8 cellular contexts compared by ENCODE assay signal in genomic region chr16:14629919-14630619, GRCh38. TPM values are rescaled to one million over a fixed set of nuclear protein-coding genes. Genes with fewer than 3 reads are reported as not detected.
DNase-seq lines count a peak whose midpoint lies in the region; ATAC-seq and TF ChIP-seq lines count a peak whose summit lies in the region.

Gene PARN (minus strand): TSS chr16:14630260. CDS start chr16:14630125, 135 bp downstream.

- DNase-seq in Caco-2, result peak; percentile 96
- peak; percentile 85 for DNase-seq in HuH-7.5 (ENCODE audit: low spot score)
- peak; percentile 99 for DNase-seq in activated CD8-positive, alpha-beta memory T cell treated with anti-CD3 and anti-CD28 coated beads, Interleukin-2, amount 50 U/mL, for 48 hours
- DNase-seq in endothelial cell (ENCODE audit: low spot score), result peak; percentile 98
- peak; percentile 98 to 99 for DNase-seq in mesothelial cell of epicardium (ENCODE audit: low spot score in 2 of 2, unreplicated experiment in 2 of 2)
- peak; percentile 94 to 95 for DNase-seq in stimulated activated CD8-positive, alpha-beta memory T cell treated with anti-CD3 and anti-CD28 coated beads, Interleukin-15, amount 100 ng/mL, for 4 hours (ENCODE audit: low read depth in 2 of 2)

- H3K27ac ChIP-seq in OCI-LY3 (ENCODE audit: low read length), result peak within 1 kb of the TSS; percentile 96

- TF ChIP-seq CTCF in Caco-2 (IDR thresholded peaks at IDR 0.05; ENCODE audit: insufficient read depth in 1 of 2, low read depth in 1 of 2, low read length in 1 of 2, severe bottlenecking in 1 of 2, unreplicated experiment in 1 of 2) (no peak), OCI-LY3 (IDR thresholded peaks at IDR 0.05; ENCODE audit: low read depth, low read length) (no peak), endothelial cell (IDR thresholded peaks at IDR 0.05; ENCODE audit: unreplicated experiment) (no peak), mesothelial cell of epicardium (IDR thresholded peaks at IDR 0.05; ENCODE audit: unreplicated experiment) (no peak)

- peak; percentile 40 for ATAC-seq in GM21447 (IDR thresholded peaks at IDR 0.05; ENCODE audit: unreplicated experiment)

- peaks cover 34% of the 10 kb centered on the region for H3K36me3 Mint-ChIP-seq in Caco-2 (ENCODE audit: insufficient read depth, unreplicated experiment)
- no peaks in the 10 kb centered on the region for H3K36me3 Mint-ChIP-seq in endothelial cell (ENCODE audit: low read depth, unreplicated experiment)
- peaks cover 11% of the 10 kb centered on the region for H3K36me3 Mint-ChIP-seq in mesothelial cell of epicardium

- H3K4me1 ChIP-seq in Caco-2 (peaks cover 16% of the 10 kb centered on the region), OCI-LY3 (ENCODE audit: low read length) (peaks cover 29% of the 10 kb centered on the region)

- peak within 1 kb of the TSS; percentile 97 for H3K4me3 Mint-ChIP-seq in Caco-2 (ENCODE audit: unreplicated experiment)
- peak within 1 kb of the TSS; percentile 97 for H3K4me3 Mint-ChIP-seq in endothelial cell (ENCODE audit: unreplicated experiment)
- peak within 1 kb of the TSS; percentile 91 for H3K4me3 Mint-ChIP-seq in mesothelial cell of epicardium

- H3K4me1 Mint-ChIP-seq in Caco-2 (ENCODE audit: low read depth, unreplicated experiment), result peaks cover 7% of the 10 kb centered on the region
- H3K4me1 Mint-ChIP-seq in endothelial cell (ENCODE audit: unreplicated experiment), result peaks cover 21% of the 10 kb centered on the region
- peaks cover 27% of the 10 kb centered on the region for H3K4me1 Mint-ChIP-seq in mesothelial cell of epicardium

- BruUV-seq in Caco-2 (replicated peaks; lab: Mats Ljungman, UMichigan), result no TSS peak

- H3K9me3 Mint-ChIP-seq in Caco-2 (ENCODE audit: unreplicated experiment) (no peaks in the 10 kb centered on the region), endothelial cell (ENCODE audit: unreplicated experiment) (no peaks in the 10 kb centered on the region), mesothelial cell of epicardium (peaks cover 3% of the 10 kb centered on the region)

- intact Hi-C loops in Caco-2 (cut with micrococcal nuclease; ENCODE audit: unreplicated experiment), result no loop called here

- H3K36me3 ChIP-seq in Caco-2 (ENCODE audit: control insufficient read depth, insufficient read depth, low read length), result no peaks in the 10 kb centered on the region; the same call in 1 of the 2 replicates
- peaks cover 38% of the 10 kb centered on the region for H3K36me3 ChIP-seq in OCI-LY3 (replicated peaks; ENCODE audit: low read depth, low read length)

- peak within 1 kb of the TSS; percentile 87 for H2AFZ ChIP-seq in OCI-LY3 (ENCODE audit: low read depth, low read length)

- H4K20me1 ChIP-seq in OCI-LY3 (ENCODE audit: insufficient read depth, low read length), result peaks cover 11% of the 10 kb centered on the region

- CTCF ChIA-PET in Caco-2 (lab: Charles Lee), result no interaction called here

- H3K9ac ChIP-seq in OCI-LY3 (ENCODE audit: low read length), result peak within 1 kb of the TSS; percentile 88

- H3K4me2 ChIP-seq in OCI-LY3 (ENCODE audit: low read length), result peak within 1 kb of the TSS; percentile 88

- H3K27me3 Mint-ChIP-seq in Caco-2 (ENCODE audit: insufficient read depth, unreplicated experiment), result no peaks in the 10 kb centered on the region
- H3K27me3 Mint-ChIP-seq in endothelial cell (ENCODE audit: unreplicated experiment), result peaks cover 14% of the 10 kb centered on the region
- no peaks in the 10 kb centered on the region for H3K27me3 Mint-ChIP-seq in mesothelial cell of epicardium (ENCODE audit: low read depth)

- H3K4me3 ChIP-seq in Caco-2 (ENCODE audit: low read depth, low read length) (peak within 1 kb of the TSS; percentile 76), OCI-LY3 (ENCODE audit: low read length) (peak within 1 kb of the TSS; percentile 90)

- POLR2A ChIA-PET in Caco-2 (lab: Charles Lee), result interaction anchor here (0.6 to 0.7 kb wide), 2 partner anchors 21 to 85 kb away, joined by 3 to 5 read pairs; no protein-coding TSS in a partner anchor

- H3K9me3 ChIP-seq in Caco-2 (no peaks in the 10 kb centered on the region), OCI-LY3 (ENCODE audit: insufficient read depth, low read length) (no peaks in the 10 kb centered on the region)

- peak within 1 kb of the TSS; percentile 94 for H3K27ac Mint-ChIP-seq in Caco-2 (ENCODE audit: unreplicated experiment)
- peak within 1 kb of the TSS; percentile 99 for H3K27ac Mint-ChIP-seq in endothelial cell (ENCODE audit: unreplicated experiment)
- peak within 1 kb of the TSS; percentile 98 for H3K27ac Mint-ChIP-seq in mesothelial cell of epicardium

- H3K79me2 ChIP-seq in OCI-LY3 (ENCODE audit: low read length), result peaks cover 46% of the 10 kb centered on the region

- H3K27me3 ChIP-seq in Caco-2 (replicated peaks; ENCODE audit: control insufficient read depth, insufficient read depth, low read length) (no peaks in the 10 kb centered on the region; the same call in 1 of the 2 replicates), OCI-LY3 (ENCODE audit: low read depth, low read length) (no peaks in the 10 kb centered on the region)

RNA-seq across cellular contexts. Expression of gene PARN, which starts in this region (rescaled TPM):
- total RNA-seq in Caco-2 (2022), result 27.1 and 30.7 TPM in 2 replicates
- total RNA-seq in endothelial cell (ENCODE audit: unreplicated experiment), result 25.2 TPM
- 30.3 to 39.6 TPM (median 35.6 TPM) in 3 replicates for total RNA-seq in mesothelial cell of epicardium

Comparison
In these comparisons a context has a peak if more than half of its experiments do, and no peak if none do; other contexts are left out.
1. Peak in every context shown above with its lines: DNase-seq, ATAC-seq, H3K4me3 ChIP-seq and H3K27ac ChIP-seq.